12 cellular contexts compared by ENCODE assay signal in genomic region chr1:242788771-242789170, GRCh38.
DNase-seq lines count a peak whose midpoint lies in the region; ATAC-seq and TF ChIP-seq lines count a peak whose summit lies in the region.
"Had no signal": no experiment of that assay in that cellular context is flagged by ENCODE, and none has a peak within 500 bp of the region (broad histone marks: within the 10 kb centered on the region; RNA-seq: fewer than 3 reads in every experiment).

No MANE protein-coding gene starts in this region.

- H3K27me3 ChIP-seq in GM06990 (replicated peaks; ENCODE audit: control insufficient read depth, insufficient read depth, low read length): no peaks in the 10 kb centered on the region
- H3K27me3 ChIP-seq: upper lobe of right lung had no signal

- no peak overlapping the region for H3K27ac Mint-ChIP-seq in mesothelial cell of epicardium

- intact Hi-C loops in left cardiac atrium (cut with DNase I): no loop called here

- ATAC-seq in GM19372 (IDR thresholded peaks at IDR 0.05; ENCODE audit: low read depth, unreplicated experiment) (peak; percentile 81), HG02678 (IDR thresholded peaks at IDR 0.05; ENCODE audit: unreplicated experiment) (peak; percentile 76), HG03432 (IDR thresholded peaks at IDR 0.05; ENCODE audit: unreplicated experiment) (peak; percentile 76), left cardiac atrium (no peak)
- ATAC-seq: upper lobe of right lung had no signal

- DNase-seq in GM06990 (ENCODE audit: extremely low read depth, insufficient read length) (peak; percentile 48), left cardiac atrium (no peak), mesothelial cell of epicardium (ENCODE audit: low spot score in 2 of 2, unreplicated experiment in 2 of 2) (no peak), ecto neural progenitor cell (ENCODE audit: low spot score) (no peak)
- DNase-seq in activated T-cell treated with anti-CD3 and anti-CD28 coated beads, Interleukin-2, amount 50 U/mL, for 1 hour: no peak
- DNase-seq: ACHN, Karpas-422, NCI-H2171, upper lobe of right lung had no signal

- H3K36me3 ChIP-seq in GM06990 (ENCODE audit: control insufficient read depth, insufficient read depth, low read length): no peaks in the 10 kb centered on the region
- H3K36me3 ChIP-seq: upper lobe of right lung had no signal

- H3K4me1 Mint-ChIP-seq in mesothelial cell of epicardium: peaks cover 21% of the 10 kb centered on the region

- H3K27me3 Mint-ChIP-seq in mesothelial cell of epicardium (ENCODE audit: low read depth): no peaks in the 10 kb centered on the region

- peaks cover 3% of the 10 kb centered on the region for H3K36me3 Mint-ChIP-seq in mesothelial cell of epicardium

- no peak overlapping the region for H3K4me3 ChIP-seq in GM06990 (replicated peaks; ENCODE audit: low read depth, low read length)
- H3K4me3 ChIP-seq: upper lobe of right lung had no signal

- no peak overlapping the region for H3K4me3 Mint-ChIP-seq in mesothelial cell of epicardium

- TF ChIP-seq CTCF in GM06990 (IDR thresholded peaks at IDR 0.05; ENCODE audit: insufficient read depth, low read length, poor library complexity, severe bottlenecking) (no peak), mesothelial cell of epicardium (IDR thresholded peaks at IDR 0.05; ENCODE audit: unreplicated experiment) (no peak)

- H3K9me3 Mint-ChIP-seq in mesothelial cell of epicardium: peaks cover 11% of the 10 kb centered on the region

Comparison
In these comparisons a context has a peak if more than half of its experiments do, and no peak if none do; other contexts are left out.
1. ATAC-seq: peak in GM19372 (single experiment), HG02678 (single experiment) and HG03432 (single experiment); none in left cardiac atrium (0 of 2).